In genomic region chr1:6437017-6437700, GRCh38 we compare ENCODE assay signal across 2 cellular contexts. TPM values are rescaled to one million over a fixed set of nuclear protein-coding genes. Genes with fewer than 3 reads are reported as not detected.
A peak's percentile ranks its signal among the peaks of the same experiment; 100 is the strongest.
DNase-seq lines count a peak whose midpoint lies in the region; ATAC-seq and TF ChIP-seq lines count a peak whose summit lies in the region.
"Not testable (repeated sequence)": the region's sequence is repeated elsewhere in the genome, so short reads cannot be mapped to it uniquely, and the experiment has no call there.

No MANE protein-coding gene starts in this region.

- 57% methylated on average over 3 of the region's 22 CpGs; no CpG with 5 or more reads in 1 of the 2 experiments for WGBS in IMR-90 (ENCODE audit: extremely low coverage in 2 of 2, insufficient read length in 1 of 2), 2 experiments
- 55 to 58% methylated on average over 21 to 22 of the region's 22 CpGs for WGBS in heart right ventricle, 2 donors

- not testable (repeated sequence) for H3K23ac ChIP-seq in IMR-90 (ENCODE audit: low read depth, low read length)

- H2AK5ac ChIP-seq in IMR-90 (ENCODE audit: low read depth, low read length) = not testable (repeated sequence)

- not testable (repeated sequence) for H3K4me3 ChIP-seq in IMR-90 (ENCODE audit: insufficient read depth, low read depth, low read length); heart right ventricle

- not testable (repeated sequence) for H4K5ac ChIP-seq in IMR-90 (ENCODE audit: low read depth, low read length)

- DNase-seq in IMR-90, heart right ventricle: not testable (repeated sequence)

- not testable (repeated sequence) for TF ChIP-seq POLR2A in IMR-90 (IDR thresholded peaks at IDR 0.05; ENCODE audit: low read depth, low read length)

- H2BK5ac ChIP-seq in IMR-90 (ENCODE audit: low read depth, low read length, poor library complexity, severe bottlenecking) = not testable (repeated sequence)

- CTCF ChIA-PET in IMR-90 (lab: Yijun Ruan, JAX) = interaction anchor here (1.0 to 2.9 kb wide), 7 partner anchors 12 to 88 kb away, joined by 3 to 13 read pairs (median 4); partner anchors contain the start of gene HES2

- H2AK9ac ChIP-seq in IMR-90 (replicated peaks; ENCODE audit: low read depth, low read length, poor library complexity) = not testable (repeated sequence)

- not testable (repeated sequence) for H3K4ac ChIP-seq in IMR-90 (ENCODE audit: low read depth, low read length)

- not testable (repeated sequence) for ATAC-seq in IMR-90 (ENCODE audit: low read depth)
- peak in 6 of 8 donors; percentile 24 to 71 (median 56) for ATAC-seq in heart right ventricle

- not testable (repeated sequence) for H4K91ac ChIP-seq in IMR-90 (ENCODE audit: insufficient read depth, low read depth, low read length)

- in situ Hi-C loops in IMR-90 (cut with MboI; ENCODE audit: low sequenced_read_pairs) = not testable (repeated sequence)

- not testable (repeated sequence) for H3K4me2 ChIP-seq in IMR-90 (ENCODE audit: low read depth, low read length)

- H3K79me1 ChIP-seq in IMR-90 (ENCODE audit: low read depth in 1 of 2, low read length in 2 of 2) = not testable (repeated sequence)

- not testable (repeated sequence) for H2AFZ ChIP-seq in IMR-90 (replicated peaks; ENCODE audit: low read length, poor library complexity)

- not testable (repeated sequence) for H3K56ac ChIP-seq in IMR-90 (ENCODE audit: extremely low read depth, insufficient read depth, low read length)

- not testable (repeated sequence) for H3K9me1 ChIP-seq in IMR-90 (ENCODE audit: insufficient read depth, low read length)

- not testable (repeated sequence) for TF ChIP-seq RAD21 in IMR-90 (IDR thresholded peaks at IDR 0.05; ENCODE audit: low read length)

- H4K20me1 ChIP-seq in IMR-90 (ENCODE audit: insufficient read depth, low read length) = not testable (repeated sequence)

- not testable (repeated sequence) for H3K18ac ChIP-seq in IMR-90 (ENCODE audit: low read depth, low read length)

- not testable (repeated sequence) for H3K9ac ChIP-seq in IMR-90 (ENCODE audit: low read depth, low read length)

- H3K27me3 ChIP-seq in IMR-90 (ENCODE audit: control insufficient read depth, insufficient read depth, low read length) = peaks cover 43% of the 10 kb centered on the region
- peaks cover 15 to 52% (median 51%) of the 10 kb centered on the region in 7 donors for H3K27me3 ChIP-seq in heart right ventricle

- not testable (repeated sequence) for BruUV-seq in IMR-90 (replicated peaks; lab: Mats Ljungman, UMichigan)

- not testable (repeated sequence) for H2BK15ac ChIP-seq in IMR-90 (ENCODE audit: low read depth, low read length)

- H3K36me3 ChIP-seq in IMR-90 (ENCODE audit: control insufficient read depth, insufficient read depth, low read length); heart right ventricle: not testable (repeated sequence)

- TF ChIP-seq CTCF in IMR-90 (conservative IDR thresholded peaks at IDR 0.05; ENCODE audit: low read depth, low read length) (0 out of 2 replicates have a peak, but pooled peaks have one; percentile 12), heart right ventricle (IDR thresholded peaks at IDR 0.05) (peak in 6 of 9 donors; percentile 16 to 47 (median 38))

- H3K4me1 ChIP-seq in IMR-90 (ENCODE audit: control insufficient read depth, insufficient read depth, low read length); heart right ventricle: not testable (repeated sequence)

- not testable (repeated sequence) for H3K27ac ChIP-seq in IMR-90 (ENCODE audit: insufficient read depth, low read length); heart right ventricle

- not testable (repeated sequence) for H3K9me3 ChIP-seq in IMR-90 (ENCODE audit: control insufficient read depth, insufficient read depth, low read length); heart right ventricle

- intact Hi-C loops in IMR-90 (cut with micrococcal nuclease) (loop anchor here (5.0 kb wide), 2 partner anchors 75 to 90 kb away; no protein-coding TSS in a partner anchor), heart right ventricle (cut with DNase I) (loop anchor here in 3 of 10 donors (5.0 to 10.0 kb wide), 2 partner anchors 190 to 192 kb away; partner anchors contain the start of gene HES3 (in 2 of the 3))

- H4K8ac ChIP-seq in IMR-90 (ENCODE audit: low read depth in 2 of 2, low read length in 2 of 2) = not testable (repeated sequence)

- H2BK20ac ChIP-seq in IMR-90 (ENCODE audit: low read depth, low read length) = not testable (repeated sequence)

- POLR2A ChIA-PET in IMR-90 (lab: Charles Lee; ENCODE audit: unreplicated experiment) = not testable (repeated sequence)

- dilution Hi-C loops in IMR-90 (cut with HindIII; ENCODE audit: low sequenced_read_pairs, unreplicated experiment) = not testable (repeated sequence)

- H3K14ac ChIP-seq in IMR-90 (replicated peaks; ENCODE audit: low read depth, low read length) = not testable (repeated sequence)

- not testable (repeated sequence) for H2BK120ac ChIP-seq in IMR-90 (ENCODE audit: low read depth, low read length)

RNA-seq across cellular contexts. Expression of gene ESPN, which starts 12.6 kb away (rescaled TPM):
- under 0.01 TPM in 1 of 2 replicates, not detected in the other for total RNA-seq in IMR-90 (2012; rRNA removed)
- polyA plus RNA-seq in IMR-90 (2012; rRNA removed) = 0.02 and 0.03 TPM in 2 replicates
- polyA plus RNA-seq in IMR-90 (2012; cell fraction: cytosol; rRNA removed) = 0.02 and 0.07 TPM in 2 replicates
- 0.10 and 0.15 TPM in 2 replicates for polyA plus RNA-seq in IMR-90 (2012; cell fraction: nucleus; rRNA removed; ENCODE audit: low replicate concordance)
- under 1 TPM in 5 of 10 donors, not detected in 5; 0.17 to 0.51 (median 0.29) TPM for total RNA-seq in heart right ventricle
- polyA plus RNA-seq in heart right ventricle = under 1 TPM; 0.12 to 0.22 TPM

RNA-seq across cellular contexts. Expression of gene HES2, which starts 17.4 kb away (rescaled TPM):
- total RNA-seq in IMR-90 (2012; rRNA removed) (not detected in 2 replicates), heart right ventricle (under 1 TPM in 1 of 10 donors, not detected in 9; 0.25 TPM)
- polyA plus RNA-seq in IMR-90 (2012; rRNA removed) (not detected in 2 replicates), heart right ventricle (under 1 TPM in 1 of 2 donors, not detected in 1; 0.22 TPM)
- polyA plus RNA-seq in IMR-90 (2012; cell fraction: cytosol; rRNA removed) = 0.01 TPM in 1 of 2 replicates, not detected in the other
- 0.03 and 0.08 TPM in 2 replicates for polyA plus RNA-seq in IMR-90 (2012; cell fraction: nucleus; rRNA removed; ENCODE audit: low replicate concordance)

RNA-seq across cellular contexts. Expression of gene TNFRSF25, which starts 28.8 kb away (rescaled TPM):
- total RNA-seq in IMR-90 (2012; rRNA removed) (0.83 and 1.3 TPM in 2 replicates), heart right ventricle (10 to 100 TPM in 2 of 10 donors, 1 to 10 TPM in 8; 4.0 to 12.0 (median 7.3) TPM)
- polyA plus RNA-seq in IMR-90 (2012; rRNA removed) (11.2 and 14.5 TPM in 2 replicates), heart right ventricle (10 to 100 TPM in 1 of 2 donors, 1 to 10 TPM in 1; 6.6 to 43.1 TPM)
- 6.5 and 7.5 TPM in 2 replicates for polyA plus RNA-seq in IMR-90 (2012; cell fraction: cytosol; rRNA removed)
- polyA plus RNA-seq in IMR-90 (2012; cell fraction: nucleus; rRNA removed; ENCODE audit: low replicate concordance) = 119 and 293 TPM in 2 replicates

RNA-seq across cellular contexts. Expression of gene ACOT7, which starts 43.6 kb away (rescaled TPM):
- 48.9 and 51.6 TPM in 2 replicates for total RNA-seq in IMR-90 (2012; rRNA removed)
- polyA plus RNA-seq in IMR-90 (2012; rRNA removed) = 242 and 271 TPM in 2 replicates
- polyA plus RNA-seq in IMR-90 (2012; cell fraction: cytosol; rRNA removed) = 291 and 311 TPM in 2 replicates
- polyA plus RNA-seq in IMR-90 (2012; cell fraction: nucleus; rRNA removed; ENCODE audit: low replicate concordance) = 66.2 and 158 TPM in 2 replicates
- 10 to 100 TPM in 3 of 10 donors, 1 to 10 TPM in 7; 5.1 to 26.9 (median 8.6) TPM for total RNA-seq in heart right ventricle
- 10 to 100 TPM in 1 of 2 donors, 1 to 10 TPM in 1; 4.0 to 40.4 TPM for polyA plus RNA-seq in heart right ventricle

RNA-seq across cellular contexts. Expression of gene PLEKHG5, which starts 54.3 kb away (rescaled TPM):
- total RNA-seq in IMR-90 (2012; rRNA removed) (4.8 and 5.0 TPM in 2 replicates), heart right ventricle (10 to 100 TPM; 10.0 to 18.8 (median 15.3) TPM)
- polyA plus RNA-seq in IMR-90 (2012; rRNA removed) (11.6 and 13.7 TPM in 2 replicates), heart right ventricle (10 to 100 TPM in 1 of 2 donors, 1 to 10 TPM in 1; 6.6 to 28.7 TPM)
- polyA plus RNA-seq in IMR-90 (2012; cell fraction: cytosol; rRNA removed) = 4.8 and 7.8 TPM in 2 replicates
- polyA plus RNA-seq in IMR-90 (2012; cell fraction: nucleus; rRNA removed; ENCODE audit: low replicate concordance) = 61.6 and 111 TPM in 2 replicates
